In genomic region chrX:10133980-10134676, GRCh38 we compare ENCODE assay signal across 18 cellular contexts.
"Had no signal": no experiment of that assay in that cellular context is flagged by ENCODE, and none has a peak within 500 bp of the region (broad histone marks: within the 10 kb centered on the region; RNA-seq: fewer than 3 reads in every experiment).

No MANE protein-coding gene starts in this region.

- H3K4me3 Mint-ChIP-seq: endodermal cell; naive thymus-derived CD8-positive, alpha-beta T cell; stimulated activated effector memory CD8-positive, alpha-beta T cell treated with anti-CD3 and anti-CD28 coated beads, Interleukin-12 subunit alpha, Interleukin-12 subunit beta, amount 100 ng/mL, for 72 hours; stimulated activated naive CD8-positive, alpha-beta T cell treated with anti-CD3 and anti-CD28 coated beads, Interleukin-15, Interleukin-2, amounts not matched to agents 100 ng/mL and 50 ng/mL, for 24 hours had no signal

- H3K9me3 ChIP-seq: colonic mucosa, neutrophil, pancreas, tibial artery had no signal

- H3K27ac ChIP-seq: colonic mucosa, foreskin keratinocyte, hepatocyte, neutrophil, pancreas, tibial artery had no signal

- H3K36me3 ChIP-seq: colonic mucosa, pancreas had no signal

- H3K27me3 Mint-ChIP-seq: naive thymus-derived CD8-positive, alpha-beta T cell; progenitor cell of endocrine pancreas; stimulated activated naive CD8-positive, alpha-beta T cell treated with anti-CD3 and anti-CD28 coated beads, Interleukin-15, Interleukin-2, amounts not matched to agents 100 ng/mL and 50 ng/mL, for 24 hours had no signal

- H3K9me3 Mint-ChIP-seq: naive thymus-derived CD8-positive, alpha-beta T cell; stimulated activated effector memory CD8-positive, alpha-beta T cell treated with anti-CD3 and anti-CD28 coated beads, Interleukin-12 subunit alpha, Interleukin-12 subunit beta, amount 100 ng/mL, for 72 hours; stimulated activated naive CD8-positive, alpha-beta T cell treated with anti-CD3 and anti-CD28 coated beads, Interleukin-15, Interleukin-2, amounts not matched to agents 100 ng/mL and 50 ng/mL, for 24 hours had no signal

- DNase-seq: colonic mucosa; effector CD4-positive, alpha-beta T cell; endodermal cell; erythroblast; foreskin keratinocyte; kidney; mammary epithelial cell; naive thymus-derived CD8-positive, alpha-beta T cell; pancreas; right cardiac atrium; stimulated activated CD4-positive, alpha-beta T cell treated with anti-CD3 and anti-CD28 coated beads, Interleukin-4, amount 100 ng/mL, for 1 hour; stimulated activated CD8-positive, alpha-beta memory T cell treated with anti-CD3 and anti-CD28 coated beads, Interleukin-4, amount 100 ng/mL, for 48 hours; tibial artery had no signal

- ATAC-seq: foreskin keratinocyte; naive thymus-derived CD8-positive, alpha-beta T cell; pancreas; right cardiac atrium; stimulated activated effector memory CD8-positive, alpha-beta T cell treated with anti-CD3 and anti-CD28 coated beads, Interleukin-12 subunit alpha, Interleukin-12 subunit beta, amount 100 ng/mL, for 72 hours had no signal

- H3K27ac Mint-ChIP-seq: endodermal cell; progenitor cell of endocrine pancreas; stimulated activated effector memory CD8-positive, alpha-beta T cell treated with anti-CD3 and anti-CD28 coated beads, Interleukin-12 subunit alpha, Interleukin-12 subunit beta, amount 100 ng/mL, for 72 hours; stimulated activated naive CD8-positive, alpha-beta T cell treated with anti-CD3 and anti-CD28 coated beads, Interleukin-15, Interleukin-2, amounts not matched to agents 100 ng/mL and 50 ng/mL, for 24 hours had no signal

- H3K27me3 ChIP-seq: colonic mucosa, foreskin keratinocyte, hepatocyte, neutrophil, pancreas, tibial artery had no signal

- H3K4me1 Mint-ChIP-seq: endodermal cell; naive thymus-derived CD8-positive, alpha-beta T cell; stimulated activated effector memory CD8-positive, alpha-beta T cell treated with anti-CD3 and anti-CD28 coated beads, Interleukin-12 subunit alpha, Interleukin-12 subunit beta, amount 100 ng/mL, for 72 hours had no signal

- H3K4me3 ChIP-seq: colonic mucosa, hepatocyte, pancreas, tibial artery had no signal

- H3K4me1 ChIP-seq: colonic mucosa, foreskin keratinocyte, pancreas, tibial artery had no signal
